In genomic region chr21:9756677-9757076, GRCh38 we compare ENCODE assay signal across 38 cellular contexts.
"Had no signal": no experiment of that assay in that cellular context is flagged by ENCODE, and none has a peak within 500 bp of the region (broad histone marks: within the 10 kb centered on the region; RNA-seq: fewer than 3 reads in every experiment).

No MANE protein-coding gene starts in this region.

- H3K4me1 Mint-ChIP-seq: activated CD4-positive, alpha-beta memory T cell treated with anti-CD3 and anti-CD28 coated beads, Interleukin-2, amount 10 ng/mL, durations not matched to agents 7 days and 5 days; activated CD4-positive, alpha-beta T cell treated with anti-CD3 and anti-CD28 coated beads for 36 hours; activated CD4-positive, alpha-beta T cell treated with anti-CD3 and anti-CD28 coated beads, Interleukin-2, amount 10 ng/mL, durations not matched to agents 7 days and 5 days; activated CD8-positive, alpha-beta memory T cell treated with anti-CD3 and anti-CD28 coated beads, Interleukin-2, amount 10 ng/mL, durations not matched to agents 7 days and 5 days; activated naive CD4-positive, alpha-beta T cell treated with anti-CD3 and anti-CD28 coated beads, Interleukin-2, amount 10 ng/mL, durations not matched to agents 7 days and 5 days; activated naive CD4-positive, alpha-beta T cell treated with anti-CD3 and anti-CD28 coated beads, Interleukin-2, amount 50 U/mL, for 24 hours; activated naive CD8-positive, alpha-beta T cell treated with anti-CD3 and anti-CD28 coated beads, Interleukin-2, amount 10 ng/mL, durations not matched to agents 7 days and 5 days; activated naive CD8-positive, alpha-beta T cell treated with anti-CD3 and anti-CD28 coated beads, Interleukin-2, amount 50 U/mL, for 24 hours; brain; central memory CD8-positive, alpha-beta T cell; WTC11 had no signal

- ATAC-seq: activated CD4-positive, alpha-beta T cell treated with anti-CD3 and anti-CD28 coated beads for 36 hours; activated CD4-positive, CD25-positive, alpha-beta regulatory T cell treated with anti-CD3 and anti-CD28 coated beads, Interleukin-2, amount 50 U/mL, for 24 hours; activated CD8-positive, alpha-beta memory T cell treated with anti-CD3 and anti-CD28 coated beads, Interleukin-2, amount 10 ng/mL, durations not matched to agents 7 days and 5 days; activated CD8-positive, alpha-beta T cell treated with anti-CD3 and anti-CD28 coated beads, Interleukin-2, amount 10 ng/mL, durations not matched to agents 7 days and 5 days; activated naive CD8-positive, alpha-beta T cell treated with anti-CD3 and anti-CD28 coated beads, Interleukin-2, amount 50 U/mL, for 24 hours; WTC11 had no signal

- H3K27ac ChIP-seq: ascending aorta, cardiac muscle cell, WERI-Rb-1 had no signal

- H3K27ac Mint-ChIP-seq: activated CD4-positive, alpha-beta memory T cell treated with anti-CD3 and anti-CD28 coated beads, Interleukin-2, amount 10 ng/mL, durations not matched to agents 7 days and 5 days; activated CD4-positive, alpha-beta T cell treated with anti-CD3 and anti-CD28 coated beads for 36 hours; activated CD4-positive, alpha-beta T cell treated with anti-CD3 and anti-CD28 coated beads, Interleukin-2, amount 10 ng/mL, durations not matched to agents 7 days and 5 days; activated CD8-positive, alpha-beta memory T cell treated with anti-CD3 and anti-CD28 coated beads, Interleukin-2, amount 10 ng/mL, durations not matched to agents 7 days and 5 days; activated CD8-positive, alpha-beta T cell treated with anti-CD3 and anti-CD28 coated beads, Interleukin-2, amount 10 ng/mL, durations not matched to agents 7 days and 5 days; activated naive CD4-positive, alpha-beta T cell treated with anti-CD3 and anti-CD28 coated beads, Interleukin-2, amount 10 ng/mL, durations not matched to agents 7 days and 5 days; activated naive CD4-positive, alpha-beta T cell treated with anti-CD3 and anti-CD28 coated beads, Interleukin-2, amount 50 U/mL, for 24 hours; activated naive CD8-positive, alpha-beta T cell; activated naive CD8-positive, alpha-beta T cell treated with anti-CD3 and anti-CD28 coated beads, Interleukin-2, amount 10 ng/mL, durations not matched to agents 7 days and 5 days; activated naive CD8-positive, alpha-beta T cell treated with anti-CD3 and anti-CD28 coated beads, Interleukin-2, amount 50 U/mL, for 24 hours; activated T-cell treated with anti-CD3 and anti-CD28 coated beads, Interleukin-2, amount 50 U/mL, for 24 hours; activated T-helper 2 cell treated with anti-CD3 and anti-CD28 coated beads, Interferon-gamma antibody, Interleukin-2, Interleukin-4, amounts not matched to agents 10 μg/mL and 5 μg/mL and 100 μg/mL, durations not matched to agents 14 hours and 24 hours and 36 hours; brain; T-helper 1 cell treated with Interleukin-12 subunit alpha and Interleukin-12 subunit beta and Interleukin-4 antibody, amounts not matched to agents 30 μg/mL and 1 μg/mL, for 36 hours; T-helper 2 cell treated with Interferon-gamma antibody and Interleukin-4, amounts not matched to agents 5 μg/mL and 100 μg/mL, for 36 hours; WTC11 had no signal

- H3K27me3 ChIP-seq: ascending aorta, cardiac muscle cell had no signal

- H3K4me3 Mint-ChIP-seq: activated CD4-positive, alpha-beta memory T cell treated with anti-CD3 and anti-CD28 coated beads, Interleukin-2, amount 10 ng/mL, durations not matched to agents 7 days and 5 days; activated CD4-positive, alpha-beta T cell treated with anti-CD3 and anti-CD28 coated beads for 36 hours; activated CD4-positive, alpha-beta T cell treated with anti-CD3 and anti-CD28 coated beads, Interleukin-2, amount 10 ng/mL, durations not matched to agents 7 days and 5 days; activated CD8-positive, alpha-beta memory T cell treated with anti-CD3 and anti-CD28 coated beads, Interleukin-2, amount 10 ng/mL, durations not matched to agents 7 days and 5 days; activated CD8-positive, alpha-beta T cell treated with anti-CD3 and anti-CD28 coated beads, Interleukin-2, amount 10 ng/mL, durations not matched to agents 7 days and 5 days; activated naive CD4-positive, alpha-beta T cell treated with anti-CD3 and anti-CD28 coated beads, Interleukin-2, amount 10 ng/mL, durations not matched to agents 7 days and 5 days; activated naive CD4-positive, alpha-beta T cell treated with anti-CD3 and anti-CD28 coated beads, Interleukin-2, amount 50 U/mL, for 24 hours; activated naive CD8-positive, alpha-beta T cell; activated naive CD8-positive, alpha-beta T cell treated with anti-CD3 and anti-CD28 coated beads, Interleukin-2, amount 10 ng/mL, durations not matched to agents 7 days and 5 days; activated naive CD8-positive, alpha-beta T cell treated with anti-CD3 and anti-CD28 coated beads, Interleukin-2, amount 50 U/mL, for 24 hours; activated T-cell treated with anti-CD3 and anti-CD28 coated beads, Interleukin-2, amount 50 U/mL, for 24 hours; brain; central memory CD8-positive, alpha-beta T cell; T-helper 1 cell treated with Interleukin-12 subunit alpha and Interleukin-12 subunit beta and Interleukin-4 antibody, amounts not matched to agents 30 μg/mL and 1 μg/mL, for 36 hours; T-helper 2 cell treated with Interferon-gamma antibody and Interleukin-4, amounts not matched to agents 5 μg/mL and 100 μg/mL, for 36 hours; WTC11 had no signal

- DNase-seq: activated CD4-positive, alpha-beta memory T cell treated with anti-CD3 and anti-CD28 coated beads, Interleukin-2, amount 10 ng/mL, durations not matched to agents 7 days and 5 days; activated CD4-positive, alpha-beta T cell treated with anti-CD3 and anti-CD28 coated beads for 1 hour; activated CD4-positive, alpha-beta T cell treated with anti-CD3 and anti-CD28 coated beads for 36 hours; activated CD4-positive, alpha-beta T cell treated with anti-CD3 and anti-CD28 coated beads for 48 hours; activated CD4-positive, alpha-beta T cell treated with anti-CD3 and anti-CD28 coated beads, Interleukin-2, amount 10 ng/mL, durations not matched to agents 7 days and 5 days; activated CD4-positive, alpha-beta T cell treated with anti-CD3 and anti-CD28 coated beads, Interleukin-2, amount 50 U/mL, for 48 hours; activated CD4-positive, CD25-positive, alpha-beta regulatory T cell; activated CD8-positive, alpha-beta memory T cell treated with anti-CD3 and anti-CD28 coated beads for 24 hours; activated CD8-positive, alpha-beta memory T cell treated with anti-CD3 and anti-CD28 coated beads, Interleukin-2, amount 10 ng/mL, durations not matched to agents 7 days and 5 days; activated CD8-positive, alpha-beta memory T cell treated with anti-CD3 and anti-CD28 coated beads, Interleukin-2, amount 50 U/mL, for 48 hours; activated CD8-positive, alpha-beta T cell treated with anti-CD3 and anti-CD28 coated beads, Interleukin-2, amount 10 ng/mL, durations not matched to agents 7 days and 5 days; activated effector memory CD4-positive, alpha-beta T cell treated with Interleukin-2 at 50 U/mL for 16 hours; activated gamma-delta T cell; activated naive CD4-positive, alpha-beta T cell treated with anti-CD3 and anti-CD28 coated beads, Interleukin-2, amount 10 ng/mL, durations not matched to agents 7 days and 5 days; activated naive CD4-positive, alpha-beta T cell treated with Interleukin-2 at 50 U/mL for 16 hours; activated naive CD8-positive, alpha-beta T cell treated with anti-CD3 and anti-CD28 coated beads, Interleukin-2, amount 10 ng/mL, durations not matched to agents 7 days and 5 days; activated naive CD8-positive, alpha-beta T cell treated with anti-CD3 and anti-CD28 coated beads, Interleukin-2, amount 50 U/mL, for 24 hours; activated T-cell treated with anti-CD3 and anti-CD28 coated beads, Interleukin-2, amount 50 U/mL, for 24 hours; activated T-cell treated with anti-CD3 and anti-CD28 coated beads, Interleukin-2, amount 50 U/mL, for 48 hours; amygdala; anterior cingulate cortex; caudate nucleus; cerebellar nuclear complex; T-helper 1 cell; T-helper 2 cell; T-helper 9 cell; WERI-Rb-1 had no signal

- H3K36me3 ChIP-seq: ascending aorta, cardiac muscle cell, WERI-Rb-1 had no signal

- H3K36me3 Mint-ChIP-seq: activated CD8-positive, alpha-beta memory T cell treated with anti-CD3 and anti-CD28 coated beads, Interleukin-2, amount 10 ng/mL, durations not matched to agents 7 days and 5 days; activated naive CD4-positive, alpha-beta T cell treated with anti-CD3 and anti-CD28 coated beads, Interleukin-2, amount 10 ng/mL, durations not matched to agents 7 days and 5 days; activated naive CD4-positive, alpha-beta T cell treated with anti-CD3 and anti-CD28 coated beads, Interleukin-2, amount 50 U/mL, for 24 hours; activated naive CD8-positive, alpha-beta T cell; activated naive CD8-positive, alpha-beta T cell treated with anti-CD3 and anti-CD28 coated beads, Interleukin-2, amount 10 ng/mL, durations not matched to agents 7 days and 5 days; brain; WTC11 had no signal

- H3K4me1 ChIP-seq: ascending aorta had no signal

- H3K27me3 Mint-ChIP-seq: activated CD4-positive, alpha-beta memory T cell treated with anti-CD3 and anti-CD28 coated beads, Interleukin-2, amount 10 ng/mL, durations not matched to agents 7 days and 5 days; activated CD4-positive, alpha-beta T cell treated with anti-CD3 and anti-CD28 coated beads for 36 hours; activated CD4-positive, alpha-beta T cell treated with anti-CD3 and anti-CD28 coated beads, Interleukin-2, amount 10 ng/mL, durations not matched to agents 7 days and 5 days; activated CD8-positive, alpha-beta memory T cell treated with anti-CD3 and anti-CD28 coated beads, Interleukin-2, amount 10 ng/mL, durations not matched to agents 7 days and 5 days; activated naive CD4-positive, alpha-beta T cell treated with anti-CD3 and anti-CD28 coated beads, Interleukin-2, amount 10 ng/mL, durations not matched to agents 7 days and 5 days; activated naive CD4-positive, alpha-beta T cell treated with anti-CD3 and anti-CD28 coated beads, Interleukin-2, amount 50 U/mL, for 24 hours; activated naive CD8-positive, alpha-beta T cell; activated naive CD8-positive, alpha-beta T cell treated with anti-CD3 and anti-CD28 coated beads, Interleukin-2, amount 10 ng/mL, durations not matched to agents 7 days and 5 days; activated naive CD8-positive, alpha-beta T cell treated with anti-CD3 and anti-CD28 coated beads, Interleukin-2, amount 50 U/mL, for 24 hours; activated T-cell treated with anti-CD3 and anti-CD28 coated beads, Interleukin-2, amount 50 U/mL, for 24 hours; brain; central memory CD8-positive, alpha-beta T cell had no signal

- H3K9me3 Mint-ChIP-seq: activated naive CD4-positive, alpha-beta T cell treated with anti-CD3 and anti-CD28 coated beads, Interleukin-2, amount 50 U/mL, for 24 hours; central memory CD8-positive, alpha-beta T cell; WTC11 had no signal

- H3K4me3 ChIP-seq: ascending aorta, cardiac muscle cell had no signal
